1 cellular context compared by ENCODE assay signal in the genomic region with DNA sequence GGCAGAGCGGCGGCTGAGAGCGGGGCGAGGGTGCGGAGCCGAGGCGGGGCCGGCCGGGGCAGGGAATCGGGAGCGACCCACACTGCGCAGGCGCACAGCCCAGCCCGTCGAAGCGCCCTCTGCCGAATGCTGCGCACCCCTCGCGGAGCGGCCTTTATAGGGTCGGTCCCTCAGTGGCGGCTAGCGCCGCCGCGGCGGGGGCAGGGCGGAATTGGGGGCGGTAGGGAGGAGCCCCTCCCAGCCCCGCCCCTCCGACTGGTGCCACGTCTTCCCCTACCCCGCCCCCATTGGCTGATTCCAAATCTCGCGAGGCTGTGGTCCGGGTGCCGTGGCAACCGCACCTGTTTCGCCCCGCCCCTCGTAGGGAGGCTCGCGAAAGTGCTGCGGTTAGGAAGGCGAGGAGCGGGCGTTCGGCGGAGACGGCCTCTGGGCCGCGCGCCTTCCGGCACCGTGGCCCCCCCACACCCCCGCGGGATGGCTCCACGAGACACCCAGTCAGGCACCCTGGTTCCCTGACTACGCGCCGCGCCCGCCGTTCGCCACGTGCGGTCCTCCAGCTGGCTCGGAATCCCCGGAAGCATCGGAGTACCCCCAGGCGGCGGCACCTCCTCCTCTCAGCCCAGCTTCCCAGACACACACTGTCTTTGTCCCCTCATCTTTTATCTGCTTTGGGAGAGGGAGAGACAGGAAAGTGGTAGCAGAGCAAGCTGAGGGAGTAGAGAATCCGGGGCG.
TF ChIP-seq lines count a peak whose summit lies in the region.

Gene EHD1 (minus strand): TSS at position 128 of the 732 bp plus-strand sequence. CDS start 157 bp downstream, outside the sequence.

TF ChIP-seq in HepG2, 621 proteins besides CTCF, POLR2A, EP300 and RAD21 (continued from another document and continues in another):
- TF ChIP-seq, protein P1, sequence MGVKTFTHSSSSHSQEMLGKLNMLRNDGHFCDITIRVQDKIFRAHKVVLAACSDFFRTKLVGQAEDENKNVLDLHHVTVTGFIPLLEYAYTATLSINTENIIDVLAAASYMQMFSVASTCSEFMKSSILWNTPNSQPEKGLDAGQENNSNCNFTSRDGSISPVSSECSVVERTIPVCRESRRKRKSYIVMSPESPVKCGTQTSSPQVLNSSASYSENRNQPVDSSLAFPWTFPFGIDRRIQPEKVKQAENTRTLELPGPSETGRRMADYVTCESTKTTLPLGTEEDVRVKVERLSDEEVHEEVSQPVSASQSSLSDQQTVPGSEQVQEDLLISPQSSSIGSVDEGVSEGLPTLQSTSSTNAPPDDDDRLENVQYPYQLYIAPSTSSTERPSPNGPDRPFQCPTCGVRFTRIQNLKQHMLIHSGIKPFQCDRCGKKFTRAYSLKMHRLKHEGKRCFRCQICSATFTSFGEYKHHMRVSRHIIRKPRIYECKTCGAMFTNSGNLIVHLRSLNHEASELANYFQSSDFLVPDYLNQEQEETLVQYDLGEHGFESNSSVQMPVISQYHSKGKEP (CRISPR knock-in tag; IDR thresholded peaks at IDR 0.05), result no peak
- no peak; the same call in 1 of the 2 replicates for TF ChIP-seq ZC3H4 (CRISPR knock-in tag; IDR thresholded peaks at IDR 0.05; ENCODE audit: borderline replicate concordance)
- TF ChIP-seq ISX (CRISPR knock-in tag; conservative IDR thresholded peaks at IDR 0.05), result no peak
- TF ChIP-seq, protein P2, sequence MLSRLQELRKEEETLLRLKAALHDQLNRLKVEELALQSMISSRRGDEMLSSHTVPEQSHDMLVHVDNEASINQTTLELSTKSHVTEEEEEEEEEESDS (CRISPR knock-in tag; IDR thresholded peaks at IDR 0.05; ENCODE audit: borderline replicate concordance), result no peak
- TF ChIP-seq ZNF781 (CRISPR knock-in tag; IDR thresholded peaks at IDR 0.05; ENCODE audit: borderline replicate concordance, not compliant biosample characterization), result peak; percentile 47
- no peak for TF ChIP-seq USF2 (IDR thresholded peaks at IDR 0.05; ENCODE audit: low read depth, low read length)
- peak; percentile 58; the same call in 1 of the 2 replicates for TF ChIP-seq USF2 (CRISPR knock-in tag; IDR thresholded peaks at IDR 0.05; ENCODE audit: borderline replicate concordance)
- TF ChIP-seq, protein P3, sequence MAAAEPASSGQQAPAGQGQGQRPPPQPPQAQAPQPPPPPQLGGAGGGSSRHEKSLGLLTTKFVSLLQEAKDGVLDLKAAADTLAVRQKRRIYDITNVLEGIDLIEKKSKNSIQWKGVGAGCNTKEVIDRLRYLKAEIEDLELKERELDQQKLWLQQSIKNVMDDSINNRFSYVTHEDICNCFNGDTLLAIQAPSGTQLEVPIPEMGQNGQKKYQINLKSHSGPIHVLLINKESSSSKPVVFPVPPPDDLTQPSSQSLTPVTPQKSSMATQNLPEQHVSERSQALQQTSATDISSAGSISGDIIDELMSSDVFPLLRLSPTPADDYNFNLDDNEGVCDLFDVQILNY (CRISPR knock-in tag; conservative IDR thresholded peaks at IDR 0.05), result no peak
- TF ChIP-seq ZNF768 (CRISPR knock-in tag; IDR thresholded peaks at IDR 0.05), result no peak
- TF ChIP-seq ZFP90 (CRISPR knock-in tag; IDR thresholded peaks at IDR 0.05; ENCODE audit: borderline replicate concordance), result peak; percentile 82
- peak; percentile 90 for TF ChIP-seq ZNF709 (CRISPR knock-in tag; IDR thresholded peaks at IDR 0.05)
- TF ChIP-seq KLF12 (CRISPR knock-in tag; IDR thresholded peaks at IDR 0.05; ENCODE audit: borderline replicate concordance), result no peak
- peak; percentile 62; the same call in 1 of the 2 replicates for TF ChIP-seq ZNF234 (CRISPR knock-in tag; conservative IDR thresholded peaks at IDR 0.05)
- peak; percentile 90; the same call in 1 of the 2 replicates for TF ChIP-seq ZNF790 (CRISPR knock-in tag; IDR thresholded peaks at IDR 0.05; ENCODE audit: borderline replicate concordance)
- TF ChIP-seq DNMT3B (CRISPR knock-in tag; conservative IDR thresholded peaks at IDR 0.05), result no peak; the same call in 1 of the 2 replicates
- TF ChIP-seq HDAC6 (IDR thresholded peaks at IDR 0.05; ENCODE audit: low read depth, low read length), result no peak
- peak; percentile 88; the same call in 1 of the 2 replicates for TF ChIP-seq SAFB2 (CRISPR knock-in tag; IDR thresholded peaks at IDR 0.05; ENCODE audit: borderline replicate concordance, low read depth)
- peak; percentile 98 for TF ChIP-seq CHD2 (IDR thresholded peaks at IDR 0.05; ENCODE audit: low read depth, low read length)
- peak; percentile 88 for TF ChIP-seq RFX3 (CRISPR knock-in tag; IDR thresholded peaks at IDR 0.05)
- no peak for TF ChIP-seq PRPF4 (IDR thresholded peaks at IDR 0.05; ENCODE audit: low read depth, low read length, poor library complexity, severe bottlenecking)
- TF ChIP-seq RXRA (CRISPR knock-in tag; IDR thresholded peaks at IDR 0.05), result peak; percentile 13
- TF ChIP-seq ZMAT3 (CRISPR knock-in tag; conservative IDR thresholded peaks at IDR 0.05), result peak; percentile 59; the same call in 1 of the 2 replicates
- TF ChIP-seq ZNF557 (CRISPR knock-in tag; IDR thresholded peaks at IDR 0.05), result no peak
- TF ChIP-seq KLF6 (CRISPR knock-in tag; IDR thresholded peaks at IDR 0.05), result peak; percentile 94; the same call in 1 of the 2 replicates
- TF ChIP-seq MLLT10 (CRISPR knock-in tag; IDR thresholded peaks at IDR 0.05), result no peak
- no peak for TF ChIP-seq CENPT (CRISPR knock-in tag; IDR thresholded peaks at IDR 0.05; ENCODE audit: low read depth)
- peak; percentile 67 for TF ChIP-seq ERF (CRISPR knock-in tag; IDR thresholded peaks at IDR 0.05)
- TF ChIP-seq TFAP4 (IDR thresholded peaks at IDR 0.05; ENCODE audit: borderline replicate concordance, low read depth), result peak; percentile 84
- TF ChIP-seq PTBP1 (IDR thresholded peaks at IDR 0.05; ENCODE audit: low read depth, low read length, poor library complexity, severe bottlenecking), result no peak
- 0 out of 2 replicates have a peak, but pooled peaks have one; percentile 10 for TF ChIP-seq SRF (IDR thresholded peaks at IDR 0.05; ENCODE audit: low read depth, low read length)
- TF ChIP-seq PHB2 (IDR thresholded peaks at IDR 0.05; ENCODE audit: partially characterized antibody), result no peak
- no peak for TF ChIP-seq SKIL (CRISPR knock-in tag; IDR thresholded peaks at IDR 0.05; ENCODE audit: borderline replicate concordance)
- TF ChIP-seq ZKSCAN1 (IDR thresholded peaks at IDR 0.05; ENCODE audit: low read length), result no peak
- peak; percentile 91; the same call in 1 of the 2 replicates for TF ChIP-seq ZFP91 (CRISPR knock-in tag; IDR thresholded peaks at IDR 0.05; ENCODE audit: borderline replicate concordance)
- TF ChIP-seq ETV6 (CRISPR knock-in tag; conservative IDR thresholded peaks at IDR 0.05), result no peak
- TF ChIP-seq, protein P4, sequence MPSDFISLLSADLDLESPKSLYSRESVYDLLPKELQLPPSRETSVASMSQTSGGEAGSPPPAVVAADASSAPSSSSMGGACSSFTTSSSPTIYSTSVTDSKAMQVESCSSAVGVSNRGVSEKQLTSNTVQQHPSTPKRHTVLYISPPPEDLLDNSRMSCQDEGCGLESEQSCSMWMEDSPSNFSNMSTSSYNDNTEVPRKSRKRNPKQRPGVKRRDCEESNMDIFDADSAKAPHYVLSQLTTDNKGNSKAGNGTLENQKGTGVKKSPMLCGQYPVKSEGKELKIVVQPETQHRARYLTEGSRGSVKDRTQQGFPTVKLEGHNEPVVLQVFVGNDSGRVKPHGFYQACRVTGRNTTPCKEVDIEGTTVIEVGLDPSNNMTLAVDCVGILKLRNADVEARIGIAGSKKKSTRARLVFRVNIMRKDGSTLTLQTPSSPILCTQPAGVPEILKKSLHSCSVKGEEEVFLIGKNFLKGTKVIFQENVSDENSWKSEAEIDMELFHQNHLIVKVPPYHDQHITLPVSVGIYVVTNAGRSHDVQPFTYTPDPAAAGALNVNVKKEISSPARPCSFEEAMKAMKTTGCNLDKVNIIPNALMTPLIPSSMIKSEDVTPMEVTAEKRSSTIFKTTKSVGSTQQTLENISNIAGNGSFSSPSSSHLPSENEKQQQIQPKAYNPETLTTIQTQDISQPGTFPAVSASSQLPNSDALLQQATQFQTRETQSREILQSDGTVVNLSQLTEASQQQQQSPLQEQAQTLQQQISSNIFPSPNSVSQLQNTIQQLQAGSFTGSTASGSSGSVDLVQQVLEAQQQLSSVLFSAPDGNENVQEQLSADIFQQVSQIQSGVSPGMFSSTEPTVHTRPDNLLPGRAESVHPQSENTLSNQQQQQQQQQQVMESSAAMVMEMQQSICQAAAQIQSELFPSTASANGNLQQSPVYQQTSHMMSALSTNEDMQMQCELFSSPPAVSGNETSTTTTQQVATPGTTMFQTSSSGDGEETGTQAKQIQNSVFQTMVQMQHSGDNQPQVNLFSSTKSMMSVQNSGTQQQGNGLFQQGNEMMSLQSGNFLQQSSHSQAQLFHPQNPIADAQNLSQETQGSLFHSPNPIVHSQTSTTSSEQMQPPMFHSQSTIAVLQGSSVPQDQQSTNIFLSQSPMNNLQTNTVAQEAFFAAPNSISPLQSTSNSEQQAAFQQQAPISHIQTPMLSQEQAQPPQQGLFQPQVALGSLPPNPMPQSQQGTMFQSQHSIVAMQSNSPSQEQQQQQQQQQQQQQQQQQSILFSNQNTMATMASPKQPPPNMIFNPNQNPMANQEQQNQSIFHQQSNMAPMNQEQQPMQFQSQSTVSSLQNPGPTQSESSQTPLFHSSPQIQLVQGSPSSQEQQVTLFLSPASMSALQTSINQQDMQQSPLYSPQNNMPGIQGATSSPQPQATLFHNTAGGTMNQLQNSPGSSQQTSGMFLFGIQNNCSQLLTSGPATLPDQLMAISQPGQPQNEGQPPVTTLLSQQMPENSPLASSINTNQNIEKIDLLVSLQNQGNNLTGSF (CRISPR knock-in tag; IDR thresholded peaks at IDR 0.05), result 0 out of 2 replicates have a peak, but pooled peaks have one; percentile 34
- no peak for TF ChIP-seq NFKBIZ (CRISPR knock-in tag; IDR thresholded peaks at IDR 0.05)
- peak; percentile 22; the same call in 1 of the 2 replicates for TF ChIP-seq ZSCAN29 (CRISPR knock-in tag; conservative IDR thresholded peaks at IDR 0.05)
- peak; percentile 25; the same call in 1 of the 2 replicates for TF ChIP-seq ZNF362 (CRISPR knock-in tag; IDR thresholded peaks at IDR 0.05; ENCODE audit: borderline replicate concordance)
- peak; percentile 56; the same call in 1 of the 2 replicates for TF ChIP-seq ZNF230 (CRISPR knock-in tag; IDR thresholded peaks at IDR 0.05)
- TF ChIP-seq, protein P5, sequence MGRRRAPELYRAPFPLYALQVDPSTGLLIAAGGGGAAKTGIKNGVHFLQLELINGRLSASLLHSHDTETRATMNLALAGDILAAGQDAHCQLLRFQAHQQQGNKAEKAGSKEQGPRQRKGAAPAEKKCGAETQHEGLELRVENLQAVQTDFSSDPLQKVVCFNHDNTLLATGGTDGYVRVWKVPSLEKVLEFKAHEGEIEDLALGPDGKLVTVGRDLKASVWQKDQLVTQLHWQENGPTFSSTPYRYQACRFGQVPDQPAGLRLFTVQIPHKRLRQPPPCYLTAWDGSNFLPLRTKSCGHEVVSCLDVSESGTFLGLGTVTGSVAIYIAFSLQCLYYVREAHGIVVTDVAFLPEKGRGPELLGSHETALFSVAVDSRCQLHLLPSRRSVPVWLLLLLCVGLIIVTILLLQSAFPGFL (CRISPR knock-in tag; IDR thresholded peaks at IDR 0.05), result no peak
- TF ChIP-seq SSRP1 (CRISPR knock-in tag; IDR thresholded peaks at IDR 0.05), result no peak
